In the genomic region with DNA sequence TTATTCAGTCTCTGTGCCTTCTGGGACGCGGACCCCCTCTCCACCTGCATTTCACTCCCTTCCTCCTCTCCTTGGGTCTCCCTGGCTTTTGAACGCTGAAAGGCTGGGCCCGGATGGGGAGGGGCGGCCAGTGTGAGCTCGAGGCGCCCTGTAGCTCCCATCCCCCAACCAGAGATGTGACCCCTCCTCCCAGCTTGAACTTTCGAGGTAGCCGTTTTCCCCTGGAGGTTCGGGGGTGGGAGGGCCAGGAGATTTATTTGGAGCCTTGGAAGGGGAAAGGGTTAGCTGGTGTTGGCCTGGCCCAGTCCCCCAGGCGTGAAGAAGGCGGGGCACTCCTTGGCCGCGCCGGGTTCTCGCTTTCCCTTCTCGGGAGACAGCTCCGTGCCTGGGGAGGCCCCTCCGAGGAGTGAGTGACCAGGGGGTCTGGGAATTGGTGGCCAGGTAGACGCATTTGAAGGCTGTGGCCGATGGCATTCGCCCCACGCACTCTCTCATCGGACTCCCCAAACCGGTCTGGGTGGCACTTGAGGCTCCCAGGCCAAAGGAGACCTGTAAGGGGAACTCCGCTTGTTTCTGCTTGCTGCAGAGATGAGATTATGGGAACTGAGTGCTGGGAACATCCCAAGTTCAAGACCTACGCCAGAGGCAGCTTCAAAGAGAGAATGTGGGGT, we compare ENCODE assay signal across 1 cellular context.
TF ChIP-seq lines count a peak whose summit lies in the region.

No MANE protein-coding gene starts in this region.

TF ChIP-seq in GM12878, 131 proteins besides CTCF, POLR2A, EP300 and RAD21 (continues in another document):
- TF ChIP-seq ZSCAN29 (IDR thresholded peaks at IDR 0.05) (no peak), NFYA (IDR thresholded peaks at IDR 0.05; ENCODE audit: borderline replicate concordance, low read depth, low read length) (no peak), KAT2A (conservative IDR thresholded peaks at IDR 0.05; ENCODE audit: control insufficient read depth, low read depth, low read length) (no peak), ATF2 (IDR thresholded peaks at IDR 0.05; ENCODE audit: low read length) (no peak), RAD51 (IDR thresholded peaks at IDR 0.05) (no peak), ZNF274 (IDR thresholded peaks at IDR 0.05; ENCODE audit: insufficient read depth, insufficient read length) (no peak), KDM1A (IDR thresholded peaks at IDR 0.05; ENCODE audit: borderline replicate concordance) (no peak), FOXM1 (IDR thresholded peaks at IDR 0.05; ENCODE audit: low read depth, low read length) (no peak), USF2 (IDR thresholded peaks at IDR 0.05; ENCODE audit: borderline replicate concordance, low read depth, low read length) (no peak), NFXL1 (IDR thresholded peaks at IDR 0.05; ENCODE audit: borderline replicate concordance) (no peak), SMAD5 (IDR thresholded peaks at IDR 0.05; ENCODE audit: low read depth) (no peak), ASH2L (IDR thresholded peaks at IDR 0.05; ENCODE audit: borderline replicate concordance, low read depth) (no peak), YBX1 (IDR thresholded peaks at IDR 0.05) (no peak), STAT1 (conservative IDR thresholded peaks at IDR 0.05) (no peak), CBX5 (IDR thresholded peaks at IDR 0.05; ENCODE audit: low read depth) (no peak), HSF1 (IDR thresholded peaks at IDR 0.05; ENCODE audit: low read depth, low read length) (no peak), TCF3 (IDR thresholded peaks at IDR 0.05; ENCODE audit: borderline replicate concordance, insufficient read depth, low read depth, low read length) (no peak), ZNF207 (IDR thresholded peaks at IDR 0.05; ENCODE audit: borderline replicate concordance) (no peak), POU2F2 (IDR thresholded peaks at IDR 0.05; ENCODE audit: borderline replicate concordance, low read depth, low read length) (no peak), MXI1 (IDR thresholded peaks at IDR 0.05; ENCODE audit: low read depth, low read length) (peak; percentile 67), MAX (IDR thresholded peaks at IDR 0.05; ENCODE audit: low read depth, low read length) (no peak), ZNF622 (IDR thresholded peaks at IDR 0.05) (no peak), SP1 (IDR thresholded peaks at IDR 0.05; ENCODE audit: low read depth, low read length) (no peak), RELB (IDR thresholded peaks at IDR 0.05; ENCODE audit: low read depth) (peak; percentile 30; the same call in 1 of the 2 replicates), MLLT1 (IDR thresholded peaks at IDR 0.05) (no peak), KLF5 (IDR thresholded peaks at IDR 0.05; ENCODE audit: partially characterized antibody) (no peak), EGR1 (IDR thresholded peaks at IDR 0.05; ENCODE audit: borderline replicate concordance in 1 of 2, low read depth in 2 of 2, low read length in 2 of 2) (no peak), TAF1 (IDR thresholded peaks at IDR 0.05; ENCODE audit: borderline replicate concordance, low read depth, low read length) (no peak), SPI1 (IDR thresholded peaks at IDR 0.05; ENCODE audit: borderline replicate concordance, insufficient read depth, low read depth, low read length) (peak; percentile 24; the same call in 1 of the 2 replicates), FOXK2 (IDR thresholded peaks at IDR 0.05) (no peak), RFX5 (IDR thresholded peaks at IDR 0.05; ENCODE audit: low read depth, low read length) (no peak), NBN (IDR thresholded peaks at IDR 0.05) (no peak), CEBPB (IDR thresholded peaks at IDR 0.05; ENCODE audit: borderline replicate concordance in 1 of 2, low read depth in 2 of 2, low read length in 2 of 2) (no peak), DPF2 (IDR thresholded peaks at IDR 0.05) (0 out of 2 replicates have a peak, but pooled peaks have one; percentile 44), HCFC1 (IDR thresholded peaks at IDR 0.05; ENCODE audit: low read length) (no peak), CREB1 (IDR thresholded peaks at IDR 0.05; ENCODE audit: low read depth) (no peak), HDGF (IDR thresholded peaks at IDR 0.05) (no peak), EED (IDR thresholded peaks at IDR 0.05; ENCODE audit: low read depth) (peak; percentile 40; the same call in 1 of the 2 replicates), PAX5 (IDR thresholded peaks at IDR 0.05; ENCODE audit: borderline replicate concordance, low read depth, low read length) (no peak)
- TF ChIP-seq, protein P1, sequence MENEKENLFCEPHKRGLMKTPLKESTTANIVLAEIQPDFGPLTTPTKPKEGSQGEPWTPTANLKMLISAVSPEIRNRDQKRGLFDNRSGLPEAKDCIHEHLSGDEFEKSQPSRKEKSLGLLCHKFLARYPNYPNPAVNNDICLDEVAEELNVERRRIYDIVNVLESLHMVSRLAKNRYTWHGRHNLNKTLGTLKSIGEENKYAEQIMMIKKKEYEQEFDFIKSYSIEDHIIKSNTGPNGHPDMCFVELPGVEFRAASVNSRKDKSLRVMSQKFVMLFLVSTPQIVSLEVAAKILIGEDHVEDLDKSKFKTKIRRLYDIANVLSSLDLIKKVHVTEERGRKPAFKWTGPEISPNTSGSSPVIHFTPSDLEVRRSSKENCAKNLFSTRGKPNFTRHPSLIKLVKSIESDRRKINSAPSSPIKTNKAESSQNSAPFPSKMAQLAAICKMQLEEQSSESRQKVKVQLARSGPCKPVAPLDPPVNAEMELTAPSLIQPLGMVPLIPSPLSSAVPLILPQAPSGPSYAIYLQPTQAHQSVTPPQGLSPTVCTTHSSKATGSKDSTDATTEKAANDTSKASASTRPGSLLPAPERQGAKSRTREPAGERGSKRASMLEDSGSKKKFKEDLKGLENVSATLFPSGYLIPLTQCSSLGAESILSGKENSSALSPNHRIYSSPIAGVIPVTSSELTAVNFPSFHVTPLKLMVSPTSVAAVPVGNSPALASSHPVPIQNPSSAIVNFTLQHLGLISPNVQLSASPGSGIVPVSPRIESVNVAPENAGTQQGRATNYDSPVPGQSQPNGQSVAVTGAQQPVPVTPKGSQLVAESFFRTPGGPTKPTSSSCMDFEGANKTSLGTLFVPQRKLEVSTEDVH (IDR thresholded peaks at IDR 0.05; ENCODE audit: low read depth, partially characterized antibody): no peak
- TF ChIP-seq, protein P2, sequence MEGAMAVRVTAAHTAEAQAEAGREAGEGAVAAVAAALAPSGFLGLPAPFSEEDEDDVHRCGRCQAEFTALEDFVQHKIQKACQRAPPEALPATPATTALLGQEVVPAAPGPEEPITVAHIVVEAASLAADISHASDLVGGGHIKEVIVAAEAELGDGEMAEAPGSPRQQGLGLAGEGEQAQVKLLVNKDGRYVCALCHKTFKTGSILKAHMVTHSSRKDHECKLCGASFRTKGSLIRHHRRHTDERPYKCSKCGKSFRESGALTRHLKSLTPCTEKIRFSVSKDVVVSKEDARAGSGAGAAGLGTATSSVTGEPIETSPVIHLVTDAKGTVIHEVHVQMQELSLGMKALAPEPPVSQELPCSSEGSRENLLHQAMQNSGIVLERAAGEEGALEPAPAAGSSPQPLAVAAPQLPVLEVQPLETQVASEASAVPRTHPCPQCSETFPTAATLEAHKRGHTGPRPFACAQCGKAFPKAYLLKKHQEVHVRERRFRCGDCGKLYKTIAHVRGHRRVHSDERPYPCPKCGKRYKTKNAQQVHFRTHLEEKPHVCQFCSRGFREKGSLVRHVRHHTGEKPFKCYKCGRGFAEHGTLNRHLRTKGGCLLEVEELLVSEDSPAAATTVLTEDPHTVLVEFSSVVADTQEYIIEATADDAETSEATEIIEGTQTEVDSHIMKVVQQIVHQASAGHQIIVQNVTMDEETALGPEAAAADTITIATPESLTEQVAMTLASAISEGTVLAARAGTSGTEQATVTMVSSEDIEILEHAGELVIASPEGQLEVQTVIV (IDR thresholded peaks at IDR 0.05; ENCODE audit: borderline replicate concordance, partially characterized antibody): no peak
- TF ChIP-seq, protein P3, sequence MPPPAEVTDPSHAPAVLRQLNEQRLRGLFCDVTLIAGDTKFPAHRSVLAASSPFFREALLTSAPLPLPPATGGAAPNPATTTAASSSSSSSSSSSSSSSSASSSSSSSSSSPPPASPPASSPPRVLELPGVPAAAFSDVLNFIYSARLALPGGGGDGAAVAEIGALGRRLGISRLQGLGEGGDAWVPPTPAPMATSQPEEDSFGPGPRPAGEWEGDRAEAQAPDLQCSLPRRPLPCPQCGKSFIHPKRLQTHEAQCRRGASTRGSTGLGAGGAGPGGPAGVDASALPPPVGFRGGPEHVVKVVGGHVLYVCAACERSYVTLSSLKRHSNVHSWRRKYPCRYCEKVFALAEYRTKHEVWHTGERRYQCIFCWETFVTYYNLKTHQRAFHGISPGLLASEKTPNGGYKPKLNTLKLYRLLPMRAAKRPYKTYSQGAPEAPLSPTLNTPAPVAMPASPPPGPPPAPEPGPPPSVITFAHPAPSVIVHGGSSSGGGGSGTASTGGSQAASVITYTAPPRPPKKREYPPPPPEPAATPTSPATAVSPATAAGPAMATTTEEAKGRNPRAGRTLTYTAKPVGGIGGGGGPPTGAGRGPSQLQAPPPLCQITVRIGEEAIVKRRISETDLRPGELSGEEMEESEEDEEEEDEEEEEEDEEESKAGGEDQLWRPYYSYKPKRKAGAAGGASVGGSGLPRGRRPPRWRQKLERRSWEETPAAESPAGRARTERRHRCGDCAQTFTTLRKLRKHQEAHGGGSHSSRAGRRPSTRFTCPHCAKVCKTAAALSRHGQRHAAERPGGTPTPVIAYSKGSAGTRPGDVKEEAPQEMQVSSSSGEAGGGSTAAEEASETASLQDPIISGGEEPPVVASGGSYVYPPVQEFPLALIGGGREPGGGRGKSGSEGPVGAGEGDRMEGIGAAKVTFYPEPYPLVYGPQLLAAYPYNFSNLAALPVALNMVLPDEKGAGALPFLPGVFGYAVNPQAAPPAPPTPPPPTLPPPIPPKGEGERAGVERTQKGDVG (CRISPR knock-in tag; IDR thresholded peaks at IDR 0.05): no peak
- TF ChIP-seq, protein P4, sequence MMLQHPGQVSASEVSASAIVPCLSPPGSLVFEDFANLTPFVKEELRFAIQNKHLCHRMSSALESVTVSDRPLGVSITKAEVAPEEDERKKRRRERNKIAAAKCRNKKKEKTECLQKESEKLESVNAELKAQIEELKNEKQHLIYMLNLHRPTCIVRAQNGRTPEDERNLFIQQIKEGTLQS (IDR thresholded peaks at IDR 0.05; ENCODE audit: borderline replicate concordance, extremely low read depth, low read depth, low read length): no peak
- TF ChIP-seq, protein P5, sequence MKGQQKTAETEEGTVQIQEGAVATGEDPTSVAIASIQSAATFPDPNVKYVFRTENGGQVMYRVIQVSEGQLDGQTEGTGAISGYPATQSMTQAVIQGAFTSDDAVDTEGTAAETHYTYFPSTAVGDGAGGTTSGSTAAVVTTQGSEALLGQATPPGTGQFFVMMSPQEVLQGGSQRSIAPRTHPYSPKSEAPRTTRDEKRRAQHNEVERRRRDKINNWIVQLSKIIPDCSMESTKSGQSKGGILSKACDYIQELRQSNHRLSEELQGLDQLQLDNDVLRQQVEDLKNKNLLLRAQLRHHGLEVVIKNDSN (IDR thresholded peaks at IDR 0.05; ENCODE audit: borderline replicate concordance, extremely low read length, insufficient read depth, low read depth, low read length): no peak
